1 cellular context compared by ENCODE assay signal in the genomic region with DNA sequence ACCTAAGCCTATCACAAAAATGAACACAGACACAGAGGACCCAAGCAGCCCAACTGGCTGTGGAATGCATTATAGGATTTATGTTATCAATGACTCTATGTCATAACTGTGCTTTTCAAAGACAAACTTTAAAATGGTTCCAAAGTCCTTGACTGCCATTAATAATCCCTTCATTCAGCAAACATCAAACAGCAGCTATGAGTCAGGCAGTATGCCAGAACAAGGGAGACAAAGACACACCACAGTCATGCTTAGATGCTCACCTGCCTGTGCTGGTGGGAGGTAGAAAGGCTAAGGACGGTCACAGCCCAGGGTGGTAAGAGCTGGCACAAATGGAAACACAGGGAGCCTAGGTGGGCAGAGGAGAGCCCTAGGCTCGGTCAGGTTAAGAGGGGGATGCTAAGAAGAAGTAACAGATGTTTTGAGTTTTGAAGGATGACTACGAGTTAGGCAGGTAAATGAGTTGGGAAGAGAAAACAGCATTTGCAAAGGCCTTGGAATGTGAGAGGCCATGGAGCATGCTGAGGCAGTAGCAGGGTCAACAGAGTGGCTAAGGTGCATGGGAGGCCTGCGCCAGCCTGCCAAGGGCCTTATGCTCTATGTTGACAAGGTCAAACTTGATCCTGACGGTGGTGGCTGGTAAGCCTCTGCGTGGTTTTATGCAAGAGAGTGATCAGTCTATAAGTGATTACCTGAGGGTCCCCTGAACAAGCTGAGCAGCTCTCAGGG.
TF ChIP-seq lines count a peak whose summit lies in the region.

No MANE protein-coding gene starts in this region.

TF ChIP-seq in HepG2, 621 proteins besides CTCF, POLR2A, EP300 and RAD21 (continued from another document and continues in another):
- TF ChIP-seq, protein P1, sequence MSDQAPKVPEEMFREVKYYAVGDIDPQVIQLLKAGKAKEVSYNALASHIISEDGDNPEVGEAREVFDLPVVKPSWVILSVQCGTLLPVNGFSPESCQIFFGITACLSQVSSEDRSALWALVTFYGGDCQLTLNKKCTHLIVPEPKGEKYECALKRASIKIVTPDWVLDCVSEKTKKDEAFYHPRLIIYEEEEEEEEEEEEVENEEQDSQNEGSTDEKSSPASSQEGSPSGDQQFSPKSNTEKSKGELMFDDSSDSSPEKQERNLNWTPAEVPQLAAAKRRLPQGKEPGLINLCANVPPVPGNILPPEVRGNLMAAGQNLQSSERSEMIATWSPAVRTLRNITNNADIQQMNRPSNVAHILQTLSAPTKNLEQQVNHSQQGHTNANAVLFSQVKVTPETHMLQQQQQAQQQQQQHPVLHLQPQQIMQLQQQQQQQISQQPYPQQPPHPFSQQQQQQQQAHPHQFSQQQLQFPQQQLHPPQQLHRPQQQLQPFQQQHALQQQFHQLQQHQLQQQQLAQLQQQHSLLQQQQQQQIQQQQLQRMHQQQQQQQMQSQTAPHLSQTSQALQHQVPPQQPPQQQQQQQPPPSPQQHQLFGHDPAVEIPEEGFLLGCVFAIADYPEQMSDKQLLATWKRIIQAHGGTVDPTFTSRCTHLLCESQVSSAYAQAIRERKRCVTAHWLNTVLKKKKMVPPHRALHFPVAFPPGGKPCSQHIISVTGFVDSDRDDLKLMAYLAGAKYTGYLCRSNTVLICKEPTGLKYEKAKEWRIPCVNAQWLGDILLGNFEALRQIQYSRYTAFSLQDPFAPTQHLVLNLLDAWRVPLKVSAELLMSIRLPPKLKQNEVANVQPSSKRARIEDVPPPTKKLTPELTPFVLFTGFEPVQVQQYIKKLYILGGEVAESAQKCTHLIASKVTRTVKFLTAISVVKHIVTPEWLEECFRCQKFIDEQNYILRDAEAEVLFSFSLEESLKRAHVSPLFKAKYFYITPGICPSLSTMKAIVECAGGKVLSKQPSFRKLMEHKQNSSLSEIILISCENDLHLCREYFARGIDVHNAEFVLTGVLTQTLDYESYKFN (CRISPR knock-in tag; conservative IDR thresholded peaks at IDR 0.05) = peak; percentile 76
- TF ChIP-seq, protein P2, sequence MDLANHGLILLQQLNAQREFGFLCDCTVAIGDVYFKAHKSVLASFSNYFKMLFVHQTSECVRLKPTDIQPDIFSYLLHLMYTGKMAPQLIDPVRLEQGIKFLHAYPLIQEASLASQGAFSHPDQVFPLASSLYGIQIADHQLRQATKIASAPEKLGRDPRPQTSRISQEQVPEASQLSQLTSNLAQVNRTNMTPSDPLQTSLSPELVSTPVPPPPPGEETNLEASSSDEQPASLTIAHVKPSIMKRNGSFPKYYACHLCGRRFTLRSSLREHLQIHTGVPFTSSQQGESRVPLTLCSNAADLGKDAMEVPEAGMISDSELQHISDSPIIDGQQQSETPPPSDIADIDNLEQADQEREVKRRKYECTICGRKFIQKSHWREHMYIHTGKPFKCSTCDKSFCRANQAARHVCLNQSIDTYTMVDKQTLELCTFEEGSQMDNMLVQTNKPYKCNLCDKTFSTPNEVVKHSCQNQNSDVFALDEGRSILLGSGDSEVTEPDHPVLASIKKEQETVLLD (CRISPR knock-in tag; IDR thresholded peaks at IDR 0.05; ENCODE audit: low read depth) = no peak
- TF ChIP-seq MIER3 (CRISPR knock-in tag; IDR thresholded peaks at IDR 0.05; ENCODE audit: borderline replicate concordance) = no peak
- no peak for TF ChIP-seq SMARCC2 (IDR thresholded peaks at IDR 0.05)
- no peak for TF ChIP-seq PAWR (CRISPR knock-in tag; IDR thresholded peaks at IDR 0.05; ENCODE audit: borderline replicate concordance)
- no peak for TF ChIP-seq JUND (CRISPR knock-in tag; IDR thresholded peaks at IDR 0.05)
- TF ChIP-seq, protein P3, sequence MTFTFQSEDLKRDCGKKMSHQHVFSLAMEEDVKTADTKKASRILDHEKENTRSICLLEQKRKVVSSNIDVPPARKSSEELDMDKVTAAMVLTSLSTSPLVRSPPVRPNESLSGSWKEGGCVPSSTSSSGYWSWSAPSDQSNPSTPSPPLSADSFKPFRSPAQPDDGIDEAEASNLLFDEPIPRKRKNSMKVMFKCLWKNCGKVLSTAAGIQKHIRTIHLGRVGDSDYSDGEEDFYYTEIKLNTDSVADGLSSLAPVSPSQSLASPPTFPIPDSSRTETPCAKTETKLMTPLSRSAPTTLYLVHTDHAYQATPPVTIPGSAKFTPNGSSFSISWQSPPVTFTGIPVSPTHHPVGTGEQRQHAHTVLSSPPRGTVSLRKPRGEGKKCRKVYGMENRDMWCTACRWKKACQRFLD (CRISPR knock-in tag; IDR thresholded peaks at IDR 0.05; ENCODE audit: borderline replicate concordance) = no peak
- no peak for TF ChIP-seq ZNF441 (CRISPR knock-in tag; IDR thresholded peaks at IDR 0.05; ENCODE audit: borderline replicate concordance)
- TF ChIP-seq ZNF549 (CRISPR knock-in tag; IDR thresholded peaks at IDR 0.05) = no peak
- TF ChIP-seq CHCHD3 (CRISPR knock-in tag; IDR thresholded peaks at IDR 0.05) = no peak
- TF ChIP-seq FIP1L1 (IDR thresholded peaks at IDR 0.05; ENCODE audit: borderline replicate concordance, insufficient read depth, low read depth, low read length) = no peak
- TF ChIP-seq, protein P4, sequence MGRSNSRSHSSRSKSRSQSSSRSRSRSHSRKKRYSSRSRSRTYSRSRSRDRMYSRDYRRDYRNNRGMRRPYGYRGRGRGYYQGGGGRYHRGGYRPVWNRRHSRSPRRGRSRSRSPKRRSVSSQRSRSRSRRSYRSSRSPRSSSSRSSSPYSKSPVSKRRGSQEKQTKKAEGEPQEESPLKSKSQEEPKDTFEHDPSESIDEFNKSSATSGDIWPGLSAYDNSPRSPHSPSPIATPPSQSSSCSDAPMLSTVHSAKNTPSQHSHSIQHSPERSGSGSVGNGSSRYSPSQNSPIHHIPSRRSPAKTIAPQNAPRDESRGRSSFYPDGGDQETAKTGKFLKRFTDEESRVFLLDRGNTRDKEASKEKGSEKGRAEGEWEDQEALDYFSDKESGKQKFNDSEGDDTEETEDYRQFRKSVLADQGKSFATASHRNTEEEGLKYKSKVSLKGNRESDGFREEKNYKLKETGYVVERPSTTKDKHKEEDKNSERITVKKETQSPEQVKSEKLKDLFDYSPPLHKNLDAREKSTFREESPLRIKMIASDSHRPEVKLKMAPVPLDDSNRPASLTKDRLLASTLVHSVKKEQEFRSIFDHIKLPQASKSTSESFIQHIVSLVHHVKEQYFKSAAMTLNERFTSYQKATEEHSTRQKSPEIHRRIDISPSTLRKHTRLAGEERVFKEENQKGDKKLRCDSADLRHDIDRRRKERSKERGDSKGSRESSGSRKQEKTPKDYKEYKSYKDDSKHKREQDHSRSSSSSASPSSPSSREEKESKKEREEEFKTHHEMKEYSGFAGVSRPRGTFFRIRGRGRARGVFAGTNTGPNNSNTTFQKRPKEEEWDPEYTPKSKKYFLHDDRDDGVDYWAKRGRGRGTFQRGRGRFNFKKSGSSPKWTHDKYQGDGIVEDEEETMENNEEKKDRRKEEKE (IDR thresholded peaks at IDR 0.05) = no peak
- TF ChIP-seq, protein P5, sequence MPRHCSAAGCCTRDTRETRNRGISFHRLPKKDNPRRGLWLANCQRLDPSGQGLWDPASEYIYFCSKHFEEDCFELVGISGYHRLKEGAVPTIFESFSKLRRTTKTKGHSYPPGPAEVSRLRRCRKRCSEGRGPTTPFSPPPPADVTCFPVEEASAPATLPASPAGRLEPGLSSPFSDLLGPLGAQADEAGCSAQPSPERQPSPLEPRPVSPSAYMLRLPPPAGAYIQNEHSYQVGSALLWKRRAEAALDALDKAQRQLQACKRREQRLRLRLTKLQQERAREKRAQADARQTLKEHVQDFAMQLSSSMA (CRISPR knock-in tag; IDR thresholded peaks at IDR 0.05) = no peak
- TF ChIP-seq, protein P6, sequence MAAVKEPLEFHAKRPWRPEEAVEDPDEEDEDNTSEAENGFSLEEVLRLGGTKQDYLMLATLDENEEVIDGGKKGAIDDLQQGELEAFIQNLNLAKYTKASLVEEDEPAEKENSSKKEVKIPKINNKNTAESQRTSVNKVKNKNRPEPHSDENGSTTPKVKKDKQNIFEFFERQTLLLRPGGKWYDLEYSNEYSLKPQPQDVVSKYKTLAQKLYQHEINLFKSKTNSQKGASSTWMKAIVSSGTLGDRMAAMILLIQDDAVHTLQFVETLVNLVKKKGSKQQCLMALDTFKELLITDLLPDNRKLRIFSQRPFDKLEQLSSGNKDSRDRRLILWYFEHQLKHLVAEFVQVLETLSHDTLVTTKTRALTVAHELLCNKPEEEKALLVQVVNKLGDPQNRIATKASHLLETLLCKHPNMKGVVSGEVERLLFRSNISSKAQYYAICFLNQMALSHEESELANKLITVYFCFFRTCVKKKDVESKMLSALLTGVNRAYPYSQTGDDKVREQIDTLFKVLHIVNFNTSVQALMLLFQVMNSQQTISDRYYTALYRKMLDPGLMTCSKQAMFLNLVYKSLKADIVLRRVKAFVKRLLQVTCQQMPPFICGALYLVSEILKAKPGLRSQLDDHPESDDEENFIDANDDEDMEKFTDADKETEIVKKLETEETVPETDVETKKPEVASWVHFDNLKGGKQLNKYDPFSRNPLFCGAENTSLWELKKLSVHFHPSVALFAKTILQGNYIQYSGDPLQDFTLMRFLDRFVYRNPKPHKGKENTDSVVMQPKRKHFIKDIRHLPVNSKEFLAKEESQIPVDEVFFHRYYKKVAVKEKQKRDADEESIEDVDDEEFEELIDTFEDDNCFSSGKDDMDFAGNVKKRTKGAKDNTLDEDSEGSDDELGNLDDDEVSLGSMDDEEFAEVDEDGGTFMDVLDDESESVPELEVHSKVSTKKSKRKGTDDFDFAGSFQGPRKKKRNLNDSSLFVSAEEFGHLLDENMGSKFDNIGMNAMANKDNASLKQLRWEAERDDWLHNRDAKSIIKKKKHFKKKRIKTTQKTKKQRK (IDR thresholded peaks at IDR 0.05; ENCODE audit: low read length) = no peak
- TF ChIP-seq, protein P7, sequence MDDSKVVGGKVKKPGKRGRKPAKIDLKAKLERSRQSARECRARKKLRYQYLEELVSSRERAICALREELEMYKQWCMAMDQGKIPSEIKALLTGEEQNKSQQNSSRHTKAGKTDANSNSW (CRISPR knock-in tag; IDR thresholded peaks at IDR 0.05; ENCODE audit: borderline replicate concordance) = no peak
- TF ChIP-seq PLRG1 (conservative IDR thresholded peaks at IDR 0.05) = no peak
- TF ChIP-seq, protein P8, sequence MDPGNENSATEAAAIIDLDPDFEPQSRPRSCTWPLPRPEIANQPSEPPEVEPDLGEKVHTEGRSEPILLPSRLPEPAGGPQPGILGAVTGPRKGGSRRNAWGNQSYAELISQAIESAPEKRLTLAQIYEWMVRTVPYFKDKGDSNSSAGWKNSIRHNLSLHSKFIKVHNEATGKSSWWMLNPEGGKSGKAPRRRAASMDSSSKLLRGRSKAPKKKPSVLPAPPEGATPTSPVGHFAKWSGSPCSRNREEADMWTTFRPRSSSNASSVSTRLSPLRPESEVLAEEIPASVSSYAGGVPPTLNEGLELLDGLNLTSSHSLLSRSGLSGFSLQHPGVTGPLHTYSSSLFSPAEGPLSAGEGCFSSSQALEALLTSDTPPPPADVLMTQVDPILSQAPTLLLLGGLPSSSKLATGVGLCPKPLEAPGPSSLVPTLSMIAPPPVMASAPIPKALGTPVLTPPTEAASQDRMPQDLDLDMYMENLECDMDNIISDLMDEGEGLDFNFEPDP (CRISPR knock-in tag; conservative IDR thresholded peaks at IDR 0.05) = no peak
- no peak for TF ChIP-seq U2AF1 (optimal IDR thresholded peaks at IDR 0.05; ENCODE audit: low read depth, low read length)
- no peak for TF ChIP-seq ZNF354B (CRISPR knock-in tag; IDR thresholded peaks at IDR 0.05)
- TF ChIP-seq SP140L (CRISPR knock-in tag; IDR thresholded peaks at IDR 0.05; ENCODE audit: borderline replicate concordance) = no peak
- TF ChIP-seq SSRP1 (CRISPR knock-in tag; IDR thresholded peaks at IDR 0.05) = no peak
- TF ChIP-seq, protein P9, sequence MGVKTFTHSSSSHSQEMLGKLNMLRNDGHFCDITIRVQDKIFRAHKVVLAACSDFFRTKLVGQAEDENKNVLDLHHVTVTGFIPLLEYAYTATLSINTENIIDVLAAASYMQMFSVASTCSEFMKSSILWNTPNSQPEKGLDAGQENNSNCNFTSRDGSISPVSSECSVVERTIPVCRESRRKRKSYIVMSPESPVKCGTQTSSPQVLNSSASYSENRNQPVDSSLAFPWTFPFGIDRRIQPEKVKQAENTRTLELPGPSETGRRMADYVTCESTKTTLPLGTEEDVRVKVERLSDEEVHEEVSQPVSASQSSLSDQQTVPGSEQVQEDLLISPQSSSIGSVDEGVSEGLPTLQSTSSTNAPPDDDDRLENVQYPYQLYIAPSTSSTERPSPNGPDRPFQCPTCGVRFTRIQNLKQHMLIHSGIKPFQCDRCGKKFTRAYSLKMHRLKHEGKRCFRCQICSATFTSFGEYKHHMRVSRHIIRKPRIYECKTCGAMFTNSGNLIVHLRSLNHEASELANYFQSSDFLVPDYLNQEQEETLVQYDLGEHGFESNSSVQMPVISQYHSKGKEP (CRISPR knock-in tag; IDR thresholded peaks at IDR 0.05) = no peak
- no peak for TF ChIP-seq RBM39 (IDR thresholded peaks at IDR 0.05; ENCODE audit: low read depth, low read length, poor library complexity, severe bottlenecking)
- TF ChIP-seq ZNF30 (CRISPR knock-in tag; IDR thresholded peaks at IDR 0.05) = no peak
- TF ChIP-seq ZNF777 (CRISPR knock-in tag; IDR thresholded peaks at IDR 0.05) = no peak
- TF ChIP-seq ZSCAN12 (CRISPR knock-in tag; IDR thresholded peaks at IDR 0.05) = no peak
- peak; percentile 22; the same call in 1 of the 2 replicates for TF ChIP-seq ZMYM4 (CRISPR knock-in tag; IDR thresholded peaks at IDR 0.05)
- TF ChIP-seq ZNF562 (CRISPR knock-in tag; IDR thresholded peaks at IDR 0.05; ENCODE audit: borderline replicate concordance) = no peak
- no peak for TF ChIP-seq BORCS8-MEF2B (CRISPR knock-in tag; IDR thresholded peaks at IDR 0.05)
- TF ChIP-seq, protein P10, sequence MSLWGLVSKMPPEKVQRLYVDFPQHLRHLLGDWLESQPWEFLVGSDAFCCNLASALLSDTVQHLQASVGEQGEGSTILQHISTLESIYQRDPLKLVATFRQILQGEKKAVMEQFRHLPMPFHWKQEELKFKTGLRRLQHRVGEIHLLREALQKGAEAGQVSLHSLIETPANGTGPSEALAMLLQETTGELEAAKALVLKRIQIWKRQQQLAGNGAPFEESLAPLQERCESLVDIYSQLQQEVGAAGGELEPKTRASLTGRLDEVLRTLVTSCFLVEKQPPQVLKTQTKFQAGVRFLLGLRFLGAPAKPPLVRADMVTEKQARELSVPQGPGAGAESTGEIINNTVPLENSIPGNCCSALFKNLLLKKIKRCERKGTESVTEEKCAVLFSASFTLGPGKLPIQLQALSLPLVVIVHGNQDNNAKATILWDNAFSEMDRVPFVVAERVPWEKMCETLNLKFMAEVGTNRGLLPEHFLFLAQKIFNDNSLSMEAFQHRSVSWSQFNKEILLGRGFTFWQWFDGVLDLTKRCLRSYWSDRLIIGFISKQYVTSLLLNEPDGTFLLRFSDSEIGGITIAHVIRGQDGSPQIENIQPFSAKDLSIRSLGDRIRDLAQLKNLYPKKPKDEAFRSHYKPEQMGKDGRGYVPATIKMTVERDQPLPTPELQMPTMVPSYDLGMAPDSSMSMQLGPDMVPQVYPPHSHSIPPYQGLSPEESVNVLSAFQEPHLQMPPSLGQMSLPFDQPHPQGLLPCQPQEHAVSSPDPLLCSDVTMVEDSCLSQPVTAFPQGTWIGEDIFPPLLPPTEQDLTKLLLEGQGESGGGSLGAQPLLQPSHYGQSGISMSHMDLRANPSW (CRISPR knock-in tag; IDR thresholded peaks at IDR 0.05; ENCODE audit: borderline replicate concordance) = no peak
- no peak for TF ChIP-seq ZNF232 (CRISPR knock-in tag; IDR thresholded peaks at IDR 0.05; ENCODE audit: borderline replicate concordance)
- TF ChIP-seq KLF16 (CRISPR knock-in tag; IDR thresholded peaks at IDR 0.05) = no peak
- no peak for TF ChIP-seq CEBPB (IDR thresholded peaks at IDR 0.05; ENCODE audit: borderline replicate concordance, low read depth, low read length)
- TF ChIP-seq RELA (CRISPR knock-in tag; IDR thresholded peaks at IDR 0.05) = no peak
- TF ChIP-seq, protein P11, sequence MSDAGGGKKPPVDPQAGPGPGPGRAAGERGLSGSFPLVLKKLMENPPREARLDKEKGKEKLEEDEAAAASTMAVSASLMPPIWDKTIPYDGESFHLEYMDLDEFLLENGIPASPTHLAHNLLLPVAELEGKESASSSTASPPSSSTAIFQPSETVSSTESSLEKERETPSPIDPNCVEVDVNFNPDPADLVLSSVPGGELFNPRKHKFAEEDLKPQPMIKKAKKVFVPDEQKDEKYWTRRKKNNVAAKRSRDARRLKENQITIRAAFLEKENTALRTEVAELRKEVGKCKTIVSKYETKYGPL (CRISPR knock-in tag; IDR thresholded peaks at IDR 0.05) = no peak
